Comparison of ENCODE assay signal across 13 cellular contexts in the genomic region with DNA sequence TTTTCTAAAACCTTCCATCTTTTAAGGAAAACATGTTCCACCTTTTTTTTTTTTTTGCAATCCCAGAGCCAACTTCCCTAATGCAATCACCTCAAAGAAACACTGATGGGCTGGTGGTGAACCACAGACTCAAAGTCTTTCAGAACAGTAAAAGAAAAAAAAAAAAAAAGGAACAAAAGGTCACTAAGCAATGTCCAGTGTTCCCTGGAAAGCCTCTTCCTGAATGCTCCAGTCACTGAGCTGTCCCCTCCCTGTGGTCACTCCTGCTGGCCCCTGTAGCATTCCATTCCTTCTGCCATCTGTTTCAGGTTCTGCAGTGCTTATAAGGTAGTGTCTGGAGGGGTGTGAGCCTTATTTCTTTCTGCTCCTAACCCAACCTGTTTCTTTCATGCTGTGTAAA. TPM values are rescaled to one million over a fixed set of nuclear protein-coding genes. Genes with fewer than 3 reads are reported as not detected.
A peak's percentile ranks its signal among the peaks of the same experiment; 100 is the strongest.
DNase-seq lines count a peak whose midpoint lies in the region; ATAC-seq and TF ChIP-seq lines count a peak whose summit lies in the region.
"Had no signal": no experiment of that assay in that cellular context is flagged by ENCODE, and none has a peak within 500 bp of the region (broad histone marks: within the 10 kb centered on the region; RNA-seq: fewer than 3 reads in every experiment).

No MANE protein-coding gene starts in this region.

- H3K9me2 ChIP-seq in hepatocyte (replicated peaks; ENCODE audit: insufficient read depth) = no peaks in the 10 kb centered on the region

- peak overlapping the region; percentile 33 for H3K27ac ChIP-seq in hepatocyte
- peak overlapping the region; percentile 84 for H3K27ac ChIP-seq in subcutaneous abdominal adipose tissue (ENCODE audit: low read depth, low read length)
- H3K27ac ChIP-seq: heart left ventricle had no signal

- H3K4me2 ChIP-seq in hepatocyte = no peak overlapping the region

- DNase-seq in NOMO-1 treated with DMSO at 0.1 percent for 48 hours (lab: John Stamatoyannopoulos, UW; ENCODE audit: unreplicated experiment) = peak; percentile 7
- no peak for DNase-seq in NOMO-1 (lab: John Stamatoyannopoulos, UW; ENCODE audit: unreplicated experiment in 2 of 2)
- no peak for DNase-seq in hepatocyte (ENCODE audit: low spot score)
- DNase-seq in MG63 = no peak
- DNase-seq in head of caudate nucleus = no peak
- DNase-seq: 8988T; activated naive CD4-positive, alpha-beta T cell; heart left ventricle; NCI-H1417 treated with DMSO at 0.1 percent for 48 hours; right cardiac atrium had no signal

- H3K9me3 ChIP-seq in hepatocyte (ENCODE audit: low read depth) (no peaks in the 10 kb centered on the region), subcutaneous abdominal adipose tissue (ENCODE audit: control insufficient read depth in 5 of 5, low read length in 5 of 5) (no peaks in the 10 kb centered on the region), MG63 (no peaks in the 10 kb centered on the region)
- H3K9me3 ChIP-seq: heart left ventricle had no signal

- H3K27me3 Mint-ChIP-seq in stimulated activated memory B cell treated with anti-CD40 and anti-IgM and Interleukin-4, amounts not matched to agents 10 μg/mL and 1 μg/mL and 100 μg/mL, for 72 hours = no peaks in the 10 kb centered on the region

- no peaks in the 10 kb centered on the region for H4K20me1 ChIP-seq in hepatocyte (ENCODE audit: insufficient read depth, poor library complexity, severe bottlenecking)

- TF ChIP-seq CTCF in hepatocyte (IDR thresholded peaks at IDR 0.05; ENCODE audit: poor library complexity) = no peak

- H3K27ac Mint-ChIP-seq in stimulated activated memory B cell treated with anti-CD40 and anti-IgM and Interleukin-4, amounts not matched to agents 10 μg/mL and 1 μg/mL and 100 μg/mL, for 72 hours = no peak overlapping the region

- no peaks in the 10 kb centered on the region for H3K79me2 ChIP-seq in hepatocyte

- H2AFZ ChIP-seq in hepatocyte = no peak overlapping the region

- H3K36me3 ChIP-seq in hepatocyte (replicated peaks; ENCODE audit: insufficient read depth, low read depth) (no peaks in the 10 kb centered on the region), subcutaneous abdominal adipose tissue (ENCODE audit: control insufficient read depth in 5 of 5, insufficient read depth in 5 of 5, low read length in 5 of 5) (peaks cover 2 to 23% (median 10%) of the 10 kb centered on the region in 5 donors), MG63 (peaks cover 28% of the 10 kb centered on the region)

- H3K9me3 Mint-ChIP-seq in stimulated activated memory B cell treated with anti-CD40 and anti-IgM and Interleukin-4, amounts not matched to agents 10 μg/mL and 1 μg/mL and 100 μg/mL, for 72 hours = no peaks in the 10 kb centered on the region

- H3K9ac ChIP-seq in subcutaneous abdominal adipose tissue (ENCODE audit: low read length in 5 of 5) = no peak overlapping the region

- H3K4me3 Mint-ChIP-seq in stimulated activated memory B cell treated with anti-CD40 and anti-IgM and Interleukin-4, amounts not matched to agents 10 μg/mL and 1 μg/mL and 100 μg/mL, for 72 hours = no peak overlapping the region

- no peaks in the 10 kb centered on the region for H3K27me3 ChIP-seq in hepatocyte
- H3K27me3 ChIP-seq in subcutaneous abdominal adipose tissue (ENCODE audit: control insufficient read depth in 5 of 5, insufficient read depth in 4 of 5, low read length in 5 of 5) = no peaks in the 10 kb centered on the region
- H3K27me3 ChIP-seq in MG63 = no peaks in the 10 kb centered on the region
- H3K27me3 ChIP-seq: heart left ventricle had no signal

- peaks cover 84% of the 10 kb centered on the region for H3K36me3 Mint-ChIP-seq in stimulated activated memory B cell treated with anti-CD40 and anti-IgM and Interleukin-4, amounts not matched to agents 10 μg/mL and 1 μg/mL and 100 μg/mL, for 72 hours

- peak; percentile 23; the same call in 1 of the 3 replicates for ATAC-seq in SK-N-SH treated with all-trans-retinoic acid at 6 μM for 48 hours
- ATAC-seq in stimulated activated memory B cell treated with anti-CD40 and anti-IgM and Interleukin-4, amounts not matched to agents 10 μg/mL and 1 μg/mL and 100 μg/mL, for 72 hours = no peak
- ATAC-seq: heart left ventricle had no signal

- peaks cover 23% of the 10 kb centered on the region for H3K4me1 Mint-ChIP-seq in stimulated activated memory B cell treated with anti-CD40 and anti-IgM and Interleukin-4, amounts not matched to agents 10 μg/mL and 1 μg/mL and 100 μg/mL, for 72 hours

- H3K4me1 ChIP-seq in hepatocyte (ENCODE audit: insufficient read depth) (peaks cover 19% of the 10 kb centered on the region), subcutaneous abdominal adipose tissue (ENCODE audit: control insufficient read depth in 5 of 5, insufficient read depth in 5 of 5, low read length in 5 of 5) (peaks cover 6 to 26% (median 14%) of the 10 kb centered on the region in 5 donors)

- intact Hi-C loops in head of caudate nucleus (cut with DNase I) = no loop called here

- H3K4me3 ChIP-seq in hepatocyte (no peak overlapping the region), subcutaneous abdominal adipose tissue (ENCODE audit: low read depth in 1 of 5, low read length in 5 of 5) (no peak overlapping the region), MG63 (no peak overlapping the region)
- H3K4me3 ChIP-seq: heart left ventricle had no signal

TF ChIP-seq in SK-N-SH treated with all-trans-retinoic acid at 6 μM for 48 hours, 23 proteins besides CTCF, POLR2A, EP300 and RAD21:
- 0 out of 2 replicates have a peak, but pooled peaks have one; percentile 6 for TF ChIP-seq TCF4 (CRISPR knock-in tag; IDR thresholded peaks at IDR 0.05; ENCODE audit: borderline replicate concordance)
- no peak for TF ChIP-seq ARNTL (CRISPR knock-in tag; IDR thresholded peaks at IDR 0.05; ENCODE audit: borderline replicate concordance, low read depth)
TF ChIP-seq in SK-N-SH treated with all-trans-retinoic acid at 6 μM for 48 hours: peak in this region for 1.

RNA-seq across cellular contexts. Expression of a gene that starts 53.3 kb away (rescaled TPM):
- 30.8 and 32.0 TPM in 2 replicates for total RNA-seq in hepatocyte
- polyA plus RNA-seq in hepatocyte = 25.7 and 36.2 TPM in 2 replicates
- 63.7 and 68.1 TPM in 2 replicates for total RNA-seq in MG63 (2014; rRNA removed; shearing (Covaris generic); ENCODE audit: low replicate concordance)

RNA-seq across cellular contexts. Expression of a gene that starts 53.5 kb away (rescaled TPM):
- 0.24 and 1.0 TPM in 2 replicates for total RNA-seq in hepatocyte
- polyA plus RNA-seq in hepatocyte = 0.76 and 1.4 TPM in 2 replicates
- 2.2 and 3.5 TPM in 2 replicates for total RNA-seq in MG63 (2014; rRNA removed; shearing (Covaris generic); ENCODE audit: low replicate concordance)
